In the genomic region with DNA sequence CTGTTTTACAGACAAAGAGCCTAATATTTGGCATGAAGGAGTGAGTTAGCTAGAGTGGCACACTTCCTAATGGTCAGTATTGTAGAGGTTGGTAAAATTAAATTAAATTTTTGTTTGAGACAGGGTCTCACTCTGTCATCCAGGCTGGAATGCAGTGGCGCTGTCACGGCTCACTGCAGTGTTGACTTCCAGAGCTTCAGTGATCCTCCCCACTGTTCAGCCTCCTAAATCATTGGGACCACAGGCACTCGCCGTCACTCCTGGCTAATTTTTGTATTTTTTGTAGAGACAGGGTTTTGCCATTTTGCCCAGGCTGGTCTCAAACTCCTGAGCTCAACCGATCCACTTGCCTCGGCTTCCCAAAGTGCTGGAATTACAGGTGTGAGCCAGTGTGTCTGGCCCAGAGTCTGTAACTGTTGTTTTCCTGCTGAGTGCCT, we compare ENCODE assay signal across 11 cellular contexts.
DNase-seq lines count a peak whose midpoint lies in the region; ATAC-seq and TF ChIP-seq lines count a peak whose summit lies in the region.
"Had no signal": no experiment of that assay in that cellular context is flagged by ENCODE, and none has a peak within 500 bp of the region (broad histone marks: within the 10 kb centered on the region; RNA-seq: fewer than 3 reads in every experiment).

No MANE protein-coding gene starts in this region.

- peaks cover 9% of the 10 kb centered on the region for H3K36me3 ChIP-seq in CD4-positive, CD25-positive, alpha-beta regulatory T cell (ENCODE audit: control insufficient read depth, insufficient read depth, low read length)
- no peaks in the 10 kb centered on the region for H3K36me3 ChIP-seq in skeletal muscle satellite cell (ENCODE audit: insufficient read depth, low read length)

- no peaks in the 10 kb centered on the region for H3K27me3 Mint-ChIP-seq in CD4-positive, CD25-positive, alpha-beta regulatory T cell
- H3K27me3 Mint-ChIP-seq: IgD-negative memory B cell had no signal

- H3K9me3 ChIP-seq in CD4-positive, CD25-positive, alpha-beta regulatory T cell (ENCODE audit: control insufficient read depth in 2 of 2, low read length in 2 of 2): no peaks in the 10 kb centered on the region
- H3K9me3 ChIP-seq in skeletal muscle satellite cell (replicated peaks; ENCODE audit: low read length): no peaks in the 10 kb centered on the region

- no peaks in the 10 kb centered on the region for H3K9me3 Mint-ChIP-seq in CD4-positive, CD25-positive, alpha-beta regulatory T cell
- H3K9me3 Mint-ChIP-seq: activated T-helper 2 cell treated with anti-CD3 and anti-CD28 coated beads, Interferon-gamma antibody, Interleukin-2, Interleukin-4, amounts not matched to agents 10 μg/mL and 5 μg/mL and 100 μg/mL, durations not matched to agents 14 hours and 24 hours and 36 hours; IgD-negative memory B cell had no signal

- POLR2A ChIA-PET in RWPE1 (lab: Yijun Ruan, JAX; ENCODE audit: low non-redundant PET): interaction anchor here (0.6 to 3.0 kb wide), 2 partner anchors 25 to 141 kb away, joined by 6 to 18 read pairs; a partner anchor contains a TSS

- DNase-seq in CD4-positive, CD25-positive, alpha-beta regulatory T cell: no peak
- DNase-seq in RWPE1 (ENCODE audit: low spot score) (no peak), foreskin fibroblast (no peak), NCI-H1105 treated with DMSO at 0.1 percent for 48 hours (lab: John Stamatoyannopoulos, UW) (no peak)
- no peak for DNase-seq in activated CD4-positive, alpha-beta T cell treated with anti-CD3 and anti-CD28 coated beads for 4 hours
- DNase-seq: T-helper 2 cell had no signal

- no peak overlapping the region for H3K4me3 ChIP-seq in CD4-positive, CD25-positive, alpha-beta regulatory T cell (ENCODE audit: low read depth, low read length)
- H3K4me3 ChIP-seq in foreskin fibroblast (ENCODE audit: low read depth in 1 of 2, low read length in 2 of 2): peak overlapping the region; percentile 12 to 33
- peak overlapping the region; percentile 44 for H3K4me3 ChIP-seq in skeletal muscle satellite cell (ENCODE audit: low read length)

- H3K27ac ChIP-seq in CD4-positive, CD25-positive, alpha-beta regulatory T cell (ENCODE audit: insufficient read depth, low read length, poor library complexity, severe bottlenecking): no peak overlapping the region
- peak overlapping the region; percentile 99 for H3K27ac ChIP-seq in RWPE1

- CTCF ChIA-PET in RWPE1 (lab: Yijun Ruan, JAX): interaction anchor here (0.6 to 1.1 kb wide), 6 partner anchors 31 to 317 kb away, joined by 3 to 8 read pairs (median 4); no protein-coding TSS in a partner anchor

- H3K9ac ChIP-seq in skeletal muscle satellite cell (ENCODE audit: low read depth, low read length): peak overlapping the region; percentile 91

- peak overlapping the region; percentile 76 for H3K4me2 ChIP-seq in skeletal muscle satellite cell (ENCODE audit: low read length)

- H3K4me1 ChIP-seq in CD4-positive, CD25-positive, alpha-beta regulatory T cell (ENCODE audit: control insufficient read depth, insufficient read depth, low read length, poor library complexity, severe bottlenecking): no peaks in the 10 kb centered on the region
- H3K4me1 ChIP-seq in skeletal muscle satellite cell (ENCODE audit: control insufficient read depth, insufficient read depth, low read length): peaks cover 49% of the 10 kb centered on the region

- ATAC-seq in CD4-positive, CD25-positive, alpha-beta regulatory T cell (ENCODE audit: low read depth in 2 of 2): no peak
- no peak for ATAC-seq in HG03378 (IDR thresholded peaks at IDR 0.05; ENCODE audit: unreplicated experiment)
- no peak for ATAC-seq in HG03439 (IDR thresholded peaks at IDR 0.05; ENCODE audit: unreplicated experiment)

- H3K4me1 Mint-ChIP-seq in CD4-positive, CD25-positive, alpha-beta regulatory T cell: peaks cover 8 to 23% (median 13%) of the 10 kb centered on the region in 4 donors

- peaks cover 10% of the 10 kb centered on the region for H3K36me3 Mint-ChIP-seq in CD4-positive, CD25-positive, alpha-beta regulatory T cell

- no peak for TF ChIP-seq CTCF in RWPE1 (conservative IDR thresholded peaks at IDR 0.05; ENCODE audit: low read depth)
- TF ChIP-seq CTCF in foreskin fibroblast (IDR thresholded peaks at IDR 0.05; ENCODE audit: low read depth, low read length): no peak

- peak overlapping the region in 2 of 3 donors; percentile 5 to 10 for H3K27ac Mint-ChIP-seq in CD4-positive, CD25-positive, alpha-beta regulatory T cell
- H3K27ac Mint-ChIP-seq: activated T-helper 2 cell treated with anti-CD3 and anti-CD28 coated beads, Interferon-gamma antibody, Interleukin-2, Interleukin-4, amounts not matched to agents 10 μg/mL and 5 μg/mL and 100 μg/mL, durations not matched to agents 14 hours and 24 hours and 36 hours had no signal

- H3K4me3 Mint-ChIP-seq in CD4-positive, CD25-positive, alpha-beta regulatory T cell: peak overlapping the region in 1 of 4 donors; percentile 8
- H3K4me3 Mint-ChIP-seq: IgD-negative memory B cell had no signal

- H3K27me3 ChIP-seq in CD4-positive, CD25-positive, alpha-beta regulatory T cell (ENCODE audit: control insufficient read depth, insufficient read depth, low read length): no peaks in the 10 kb centered on the region
- H3K27me3 ChIP-seq in skeletal muscle satellite cell (ENCODE audit: control insufficient read depth, insufficient read depth, low read length): no peaks in the 10 kb centered on the region
